10 cellular contexts compared by ENCODE assay signal in genomic region chr2:27716301-27717069, GRCh38. TPM values are rescaled to one million over a fixed set of nuclear protein-coding genes. Genes with fewer than 3 reads are reported as not detected.
DNase-seq lines count a peak whose midpoint lies in the region; ATAC-seq and TF ChIP-seq lines count a peak whose summit lies in the region.
"Had no signal": no experiment of that assay in that cellular context is flagged by ENCODE, and none has a peak within 500 bp of the region (broad histone marks: within the 10 kb centered on the region; RNA-seq: fewer than 3 reads in every experiment).

No MANE protein-coding gene starts in this region.

- ATAC-seq in CD4-positive, alpha-beta T cell (ENCODE audit: poor library complexity), result no peak
- no peak for ATAC-seq in GM19463 (IDR thresholded peaks at IDR 0.05; ENCODE audit: unreplicated experiment)
- ATAC-seq in GM21447 (IDR thresholded peaks at IDR 0.05; ENCODE audit: unreplicated experiment), result no peak

- CTCF ChIA-PET in CD4-positive, alpha-beta T cell (lab: Charles Lee), result interaction anchor here (1.3 kb wide), 1 partner anchor 33 kb away, joined by 5 read pairs; no protein-coding TSS in a partner anchor

- H3K4me3 ChIP-seq in NT2/D1 (ENCODE audit: insufficient read length, low read depth) (no peak overlapping the region), esophagus muscularis mucosa (peak overlapping the region in 1 of 4 donors; percentile 56)

- no peak overlapping the region for H3K27ac ChIP-seq in CD4-positive, alpha-beta T cell (ENCODE audit: low read depth, low read length)
- H3K27ac ChIP-seq in esophagus muscularis mucosa (replicated peaks in 1 of 4), result peak overlapping the region; percentile 72 to 82 (median 79)

- H3K4me1 ChIP-seq in NT2/D1 (ENCODE audit: insufficient read depth, insufficient read length) (no peaks in the 10 kb centered on the region), esophagus muscularis mucosa (peaks cover 21 to 42% (median 31%) of the 10 kb centered on the region in 4 donors)

- no peak for DNase-seq in CD4-positive, alpha-beta T cell
- DNase-seq in NT2/D1 (ENCODE audit: low read depth, low spot score) (no peak), esophagus muscularis mucosa (ENCODE audit: extremely low spot score) (no peak), nephron progenitor cell (peak; percentile 30), CD1c-positive myeloid dendritic cell (ENCODE audit: extremely low spot score) (no peak), SHP77 treated with DMSO at 0.1 percent for 48 hours (lab: John Stamatoyannopoulos, UW) (no peak)
- DNase-seq: DMS79 treated with DMSO at 0.1 percent for 48 hours had no signal

- no peaks in the 10 kb centered on the region for H3K9me3 ChIP-seq in CD4-positive, alpha-beta T cell (ENCODE audit: control insufficient read depth, low read length)
- H3K9me3 ChIP-seq in NT2/D1 (ENCODE audit: insufficient read depth, low read length) (no peaks in the 10 kb centered on the region), esophagus muscularis mucosa (no peaks in the 10 kb centered on the region)

- H3K36me3 Mint-ChIP-seq in CD4-positive, alpha-beta T cell (ENCODE audit: low read depth), result no peaks in the 10 kb centered on the region
- no peaks in the 10 kb centered on the region for H3K36me3 Mint-ChIP-seq in nephron progenitor cell (ENCODE audit: low read depth)
- H3K36me3 Mint-ChIP-seq: activated naive CD4-positive, alpha-beta T cell treated with anti-CD3 and anti-CD28 coated beads, Interleukin-2, amount 50 U/mL, for 72 hours had no signal

- peaks cover 21% of the 10 kb centered on the region for H3K4me1 Mint-ChIP-seq in CD4-positive, alpha-beta T cell (ENCODE audit: low read depth)
- H3K4me1 Mint-ChIP-seq in nephron progenitor cell, result peaks cover 34% of the 10 kb centered on the region

- H3K27ac Mint-ChIP-seq in CD4-positive, alpha-beta T cell, result no peak overlapping the region
- H3K27ac Mint-ChIP-seq in nephron progenitor cell, result no peak overlapping the region
- H3K27ac Mint-ChIP-seq: activated naive CD4-positive, alpha-beta T cell treated with anti-CD3 and anti-CD28 coated beads, Interleukin-2, amount 50 U/mL, for 72 hours had no signal

- H3K36me3 ChIP-seq in NT2/D1 (ENCODE audit: insufficient read depth, insufficient read length, low read length) (no peaks in the 10 kb centered on the region), esophagus muscularis mucosa (no peaks in the 10 kb centered on the region)

- WGBS in esophagus muscularis mucosa, result 77% methylated on average over 13 of the region's 25 CpGs

- no peak for TF ChIP-seq CTCF in CD4-positive, alpha-beta T cell (IDR thresholded peaks at IDR 0.05)
- TF ChIP-seq CTCF in esophagus muscularis mucosa (IDR thresholded peaks at IDR 0.05), result no peak
- no peak for TF ChIP-seq CTCF in nephron progenitor cell (IDR thresholded peaks at IDR 0.05)

- H3K9me3 Mint-ChIP-seq in CD4-positive, alpha-beta T cell, result no peaks in the 10 kb centered on the region
- H3K9me3 Mint-ChIP-seq in nephron progenitor cell, result no peaks in the 10 kb centered on the region
- H3K9me3 Mint-ChIP-seq: activated naive CD4-positive, alpha-beta T cell treated with anti-CD3 and anti-CD28 coated beads, Interleukin-2, amount 50 U/mL, for 72 hours had no signal

- peaks cover 10% of the 10 kb centered on the region for H3K27me3 ChIP-seq in CD4-positive, alpha-beta T cell (ENCODE audit: control insufficient read depth, insufficient read depth, low read length)
- H3K27me3 ChIP-seq in NT2/D1 (ENCODE audit: insufficient read depth, insufficient read length), result peaks cover 17% of the 10 kb centered on the region
- H3K27me3 ChIP-seq in esophagus muscularis mucosa, result no peaks in the 10 kb centered on the region

- intact Hi-C loops in CD4-positive, alpha-beta T cell (cut with DNase I, micrococcal nuclease), result no loop called here
- intact Hi-C loops in esophagus muscularis mucosa (cut with DNase I), result no loop called here

- H3K9ac ChIP-seq in NT2/D1 (ENCODE audit: insufficient read length, low read depth), result peak overlapping the region; percentile 50

- peak overlapping the region; percentile 69 for H3K4me3 Mint-ChIP-seq in CD4-positive, alpha-beta T cell
- peak overlapping the region; percentile 72 for H3K4me3 Mint-ChIP-seq in nephron progenitor cell

- H3K27me3 Mint-ChIP-seq in CD4-positive, alpha-beta T cell, result peaks cover 25% of the 10 kb centered on the region
- peaks cover 13% of the 10 kb centered on the region for H3K27me3 Mint-ChIP-seq in nephron progenitor cell (ENCODE audit: low read depth, poor library complexity)

- POLR2A ChIA-PET in CD4-positive, alpha-beta T cell (lab: Charles Lee), result interaction anchor here (1.0 kb wide), 1 partner anchor 174 kb away, joined by 3 read pairs; the partner anchor contains the start of genes BABAM2 and RBKS

- TF ChIP-seq EP300 in esophagus muscularis mucosa (IDR thresholded peaks at IDR 0.05), result no peak

- TF ChIP-seq POLR2A in esophagus muscularis mucosa (IDR thresholded peaks at IDR 0.05; ENCODE audit: low read depth), result no peak

RNA-seq across cellular contexts. Expression of gene SLC4A1AP, which starts 52.8 kb away (rescaled TPM):
- total RNA-seq in CD4-positive, alpha-beta T cell, result 10 to 100 TPM; 14.2 to 15.3 TPM
- 10 to 100 TPM; 16.7 to 22.8 (median 20.1) TPM for total RNA-seq in esophagus muscularis mucosa

RNA-seq across cellular contexts. Expression of gene SUPT7L, which starts 53.1 kb away (rescaled TPM):
- total RNA-seq in CD4-positive, alpha-beta T cell, result 10 to 100 TPM; 48.5 to 52.2 TPM
- total RNA-seq in esophagus muscularis mucosa, result 10 to 100 TPM; 18.5 to 23.1 (median 20.7) TPM

RNA-seq across cellular contexts. Expression of gene MRPL33, which starts 55.0 kb away (rescaled TPM):
- 10 to 100 TPM; 33.1 to 37.2 TPM for total RNA-seq in CD4-positive, alpha-beta T cell
- total RNA-seq in esophagus muscularis mucosa, result 100 to 1,000 TPM; 283 to 500 (median 345) TPM

Comparison
In these comparisons a context has a peak if more than half of its experiments do, and no peak if none do; other contexts are left out.
1. RNA of gene MRPL33, which starts 55.0 kb away (total RNA-seq): 283 to 500 TPM in esophagus muscularis mucosa; 33.1 to 37.2 TPM in CD4-positive, alpha-beta T cell; every median in the first group is over 4 times any median in the second.